Comparison of ENCODE assay signal across 10 cellular contexts in genomic region chr3:171351676-171352075, GRCh38.
DNase-seq lines count a peak whose midpoint lies in the region; ATAC-seq and TF ChIP-seq lines count a peak whose summit lies in the region.
"Had no signal": no experiment of that assay in that cellular context is flagged by ENCODE, and none has a peak within 500 bp of the region (broad histone marks: within the 10 kb centered on the region; RNA-seq: fewer than 3 reads in every experiment).

No MANE protein-coding gene starts in this region.

- H3K36me3 ChIP-seq in A673 (ENCODE audit: insufficient read depth, low read length, poor library complexity, severe bottlenecking) (no peaks in the 10 kb centered on the region), fibroblast of lung (ENCODE audit: control insufficient read depth, insufficient read depth, low read length) (no peaks in the 10 kb centered on the region)

- no peaks in the 10 kb centered on the region for H3K9me3 ChIP-seq in A673 (ENCODE audit: low read depth, low read length, poor library complexity, severe bottlenecking)
- H3K9me3 ChIP-seq in fibroblast of lung (ENCODE audit: control insufficient read depth, insufficient read depth, low read depth, low read length), result no peaks in the 10 kb centered on the region

- TF ChIP-seq CTCF in A673 (conservative IDR thresholded peaks at IDR 0.05; ENCODE audit: low read depth, low read length) (no peak), fibroblast of lung (conservative IDR thresholded peaks at IDR 0.05 in 1 of 2, IDR thresholded peaks at IDR 0.05 in 1 of 2; ENCODE audit: low read depth in 1 of 2, low read length in 2 of 2) (no peak)

- CTCF ChIA-PET in A673 (lab: Charles Lee), result no interaction called here

- H3K4me1 ChIP-seq in A673 (ENCODE audit: insufficient read depth, low read length, poor library complexity, severe bottlenecking) (peaks cover 33% of the 10 kb centered on the region), fibroblast of lung (ENCODE audit: control insufficient read depth, extremely low read depth, insufficient read depth, low read length) (peaks cover 11% of the 10 kb centered on the region)

- no TSS peak for BruUV-seq in A673 (replicated peaks; lab: Mats Ljungman, UMichigan)

- no peak for ATAC-seq in HG03354 (IDR thresholded peaks at IDR 0.05; ENCODE audit: poor library complexity, severe bottlenecking, unreplicated experiment)

- DNase-seq in A673 (ENCODE audit: low spot score) (peak; percentile 66), EL (peak; percentile 96), NCI-H446 (lab: John Stamatoyannopoulos, UW) (peak; percentile 89 to 98), fibroblast of lung (ENCODE audit: low read depth in 2 of 2) (peak; percentile 86 to 97), COLO668 (lab: John Stamatoyannopoulos, UW; ENCODE audit: unreplicated experiment) (no peak), HuH-7.5 (ENCODE audit: low spot score) (no peak), SKM-1 treated with dmso at 0.1 percent for 144 hours (lab: John Stamatoyannopoulos, UW; ENCODE audit: unreplicated experiment) (no peak)
- DNase-seq: cerebellar nuclear complex, MM.1S had no signal

- H3K4me3 ChIP-seq in A673 (ENCODE audit: low read depth, low read length, poor library complexity, severe bottlenecking) (no peak overlapping the region), fibroblast of lung (replicated peaks in 1 of 4; ENCODE audit: control extremely low read depth in 1 of 4, insufficient read depth in 1 of 4, low read depth in 3 of 4, low read length in 4 of 4) (no peak overlapping the region)

- intact Hi-C loops in A673 (cut with micrococcal nuclease; ENCODE audit: unreplicated experiment), result no loop called here

- no peak overlapping the region for H3K27ac ChIP-seq in A673 (ENCODE audit: low read depth, low read length, poor library complexity, severe bottlenecking)
- no peak overlapping the region for H3K27ac ChIP-seq in fibroblast of lung (ENCODE audit: insufficient read depth, low read length)

- POLR2A ChIA-PET in A673 (lab: Charles Lee; ENCODE audit: low non-redundant PET), result no interaction called here

- no peak overlapping the region for H2AFZ ChIP-seq in fibroblast of lung (ENCODE audit: low read length)

- no peaks in the 10 kb centered on the region for H4K20me1 ChIP-seq in fibroblast of lung (ENCODE audit: control insufficient read depth, extremely low read depth, insufficient read depth, low read length)

- H3K4me2 ChIP-seq in fibroblast of lung (ENCODE audit: extremely low read depth, insufficient read depth, low read length), result no peak overlapping the region

- H3K79me2 ChIP-seq in fibroblast of lung (ENCODE audit: control insufficient read depth, insufficient read depth, low read length), result no peaks in the 10 kb centered on the region

- H3K27me3 ChIP-seq in A673 (replicated peaks; ENCODE audit: insufficient read depth, low read depth, low read length, poor library complexity) (no peaks in the 10 kb centered on the region), fibroblast of lung (ENCODE audit: control insufficient read depth, insufficient read depth, low read length) (no peaks in the 10 kb centered on the region)

- H3K9ac ChIP-seq in fibroblast of lung (ENCODE audit: insufficient read depth, low read length), result no peak overlapping the region

Comparison
In these comparisons a context has a peak if more than half of its experiments do, and no peak if none do; other contexts are left out.
1. DNase-seq: peak in A673 (single experiment), EL (single experiment), NCI-H446 (2 of 2) and fibroblast of lung (2 of 2); none in COLO668 (single experiment), HuH-7.5 (single experiment) and SKM-1 treated with dmso at 0.1 percent for 144 hours (single experiment).